9 cellular contexts compared by ENCODE assay signal in the genomic region with DNA sequence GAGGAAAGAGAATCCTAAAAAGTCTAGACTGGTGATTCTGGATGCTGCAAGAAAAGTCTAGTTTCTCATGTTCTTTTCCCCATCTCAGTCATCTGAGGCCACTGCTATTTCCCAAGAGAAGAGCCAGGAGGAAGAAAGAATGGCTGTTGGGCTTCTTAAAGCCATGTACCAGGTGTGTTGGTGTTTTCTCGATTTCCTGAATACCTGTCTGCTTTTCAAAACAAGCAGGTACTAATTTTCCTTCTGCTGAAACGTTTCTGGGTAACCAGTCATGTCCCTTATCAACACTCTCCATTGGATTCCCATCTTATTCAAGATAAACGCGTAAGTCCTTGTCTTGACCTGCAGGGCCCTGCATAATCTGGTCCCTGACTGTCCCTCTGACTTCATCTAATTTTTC. TPM values are rescaled to one million over a fixed set of nuclear protein-coding genes. Genes with fewer than 3 reads are reported as not detected.
DNase-seq lines count a peak whose midpoint lies in the region; ATAC-seq, FAIRE-seq and TF ChIP-seq lines count a peak whose summit lies in the region.
"Had no signal": no experiment of that assay in that cellular context is flagged by ENCODE, and none has a peak within 500 bp of the region (broad histone marks: within the 10 kb centered on the region; RNA-seq: fewer than 3 reads in every experiment).

No MANE protein-coding gene starts in this region.

- no TSS peak for BruUV-seq in A673 (replicated peaks; lab: Mats Ljungman, UMichigan)

- no peak overlapping the region for H2BK5ac ChIP-seq in H9 (ENCODE audit: insufficient read length, low read length)

- H3K14ac ChIP-seq in H9 (ENCODE audit: insufficient read depth, low read length), result no peak overlapping the region

- H3K36me3 Mint-ChIP-seq in H9 (ENCODE audit: insufficient read depth in 1 of 3, low read depth in 3 of 3) (peaks cover under 1 to 7% (median 5%) of the 10 kb centered on the region in 3 experiments), astrocyte (ENCODE audit: low read depth, unreplicated experiment) (peaks cover 16% of the 10 kb centered on the region), mesothelial cell of epicardium (peaks cover 13% of the 10 kb centered on the region)

- CTCF ChIA-PET in A673 (lab: Charles Lee), result interaction anchor here (0.6 kb wide), 1 partner anchor 1066 kb away, joined by 3 read pairs; no protein-coding TSS in a partner anchor

- peak overlapping the region; percentile 100 for H3K4me2 ChIP-seq in H9 (ENCODE audit: insufficient read depth, insufficient read length, low read length)
- H3K4me2 ChIP-seq in astrocyte (ENCODE audit: low read length), result peak overlapping the region; percentile 94

- H3K4me3 ChIP-seq in A673 (ENCODE audit: low read depth, low read length, poor library complexity, severe bottlenecking) (peak overlapping the region; percentile 65), astrocyte (ENCODE audit: insufficient read depth, low read depth, low read length) (peak overlapping the region; percentile 97)

- intact Hi-C loops in A673 (cut with micrococcal nuclease; ENCODE audit: unreplicated experiment), result no loop called here
- intact Hi-C loops in sciatic nerve (cut with DNase I), result no loop called here

- WGBS in H9 (ENCODE audit: extremely low coverage, insufficient read length, low lambda C conversion rate), result no CpG with 5 or more reads among the region's 4 CpGs

- POLR2A ChIA-PET in A673 (lab: Charles Lee; ENCODE audit: low non-redundant PET), result interaction anchor here (0.6 kb wide), 1 partner anchor 897 kb away, joined by 18 read pairs; no protein-coding TSS in a partner anchor

- H4K8ac ChIP-seq in H9 (replicated peaks; ENCODE audit: insufficient read length, low read depth, low read length), result no peak overlapping the region

- H3K4ac ChIP-seq in H9 (ENCODE audit: low read depth, low read length), result no peak overlapping the region

- H3K9me3 ChIP-seq in A673 (ENCODE audit: low read depth, low read length, poor library complexity, severe bottlenecking) (peaks cover 17% of the 10 kb centered on the region), H9 (ENCODE audit: control insufficient read depth, low read depth, low read length) (no peaks in the 10 kb centered on the region), astrocyte (ENCODE audit: insufficient read depth, low read depth, low read length) (peaks cover 13% of the 10 kb centered on the region)

- peaks cover 16% of the 10 kb centered on the region for H3K23me2 ChIP-seq in H9 (ENCODE audit: insufficient read length, low read depth, low read length, poor library complexity, severe bottlenecking)

- no peak overlapping the region for H2BK20ac ChIP-seq in H9 (ENCODE audit: low read depth, low read length, poor library complexity, severe bottlenecking)

- ATAC-seq in HG02588 (IDR thresholded peaks at IDR 0.05; ENCODE audit: unreplicated experiment) (no peak), HG03460 (IDR thresholded peaks at IDR 0.05; ENCODE audit: unreplicated experiment) (no peak), sciatic nerve (no peak)

- no peaks in the 10 kb centered on the region for H4K20me1 ChIP-seq in H9 (ENCODE audit: control insufficient read depth, insufficient read depth, insufficient read length)
- no peaks in the 10 kb centered on the region for H4K20me1 ChIP-seq in astrocyte (ENCODE audit: insufficient read depth, low read length)

- H2AFZ ChIP-seq in H9 (ENCODE audit: low read length) (no peak overlapping the region), astrocyte (ENCODE audit: low read depth, low read length) (no peak overlapping the region)

- TF ChIP-seq CTCF in A673 (conservative IDR thresholded peaks at IDR 0.05; ENCODE audit: low read depth, low read length), result no peak
- TF ChIP-seq CTCF in H9 (conservative IDR thresholded peaks at IDR 0.05), result 0 out of 3 replicates have a peak, but pooled peaks have one; percentile 17
- no peak for TF ChIP-seq CTCF in astrocyte (IDR thresholded peaks at IDR 0.05; ENCODE audit: insufficient read depth, low read depth, low read length)
- TF ChIP-seq CTCF in mesothelial cell of epicardium (IDR thresholded peaks at IDR 0.05; ENCODE audit: unreplicated experiment), result no peak

- no peak overlapping the region for H4K91ac ChIP-seq in H9 (ENCODE audit: insufficient read length, low read depth, low read length)

- H3K36me3 ChIP-seq in A673 (ENCODE audit: insufficient read depth, low read length, poor library complexity, severe bottlenecking) (peaks cover 1% of the 10 kb centered on the region), astrocyte (ENCODE audit: insufficient read depth, low read length) (no peaks in the 10 kb centered on the region)

- H3K23ac ChIP-seq in H9 (ENCODE audit: insufficient read length, low read depth, low read length), result no peak overlapping the region

- no peak overlapping the region for H3K9ac ChIP-seq in H9 (ENCODE audit: extremely low read depth, insufficient read length, low read length)
- H3K9ac ChIP-seq in astrocyte (ENCODE audit: low read length), result no peak overlapping the region

- no peak for DNase-seq in A673 (ENCODE audit: low spot score)
- DNase-seq in H9, result no peak
- no peak for DNase-seq in astrocyte (ENCODE audit: low read depth)
- DNase-seq in mesothelial cell of epicardium (ENCODE audit: low spot score in 2 of 2, unreplicated experiment in 2 of 2), result no peak
- no peak for DNase-seq in SW480 (ENCODE audit: low spot score)
- no peak for DNase-seq in sciatic nerve (ENCODE audit: low spot score)

- no peaks in the 10 kb centered on the region for H3K27me3 Mint-ChIP-seq in H9 (ENCODE audit: low read depth)
- H3K27me3 Mint-ChIP-seq in astrocyte (ENCODE audit: low read depth, unreplicated experiment), result no peaks in the 10 kb centered on the region
- no peaks in the 10 kb centered on the region for H3K27me3 Mint-ChIP-seq in mesothelial cell of epicardium (ENCODE audit: low read depth)

- H3K9me3 Mint-ChIP-seq in H9, result peaks cover 0 to 9% of the 10 kb centered on the region in 2 experiments; a peak in 4 of 5 replicates
- H3K9me3 Mint-ChIP-seq in astrocyte (ENCODE audit: unreplicated experiment), result peaks cover 30% of the 10 kb centered on the region
- peaks cover 6% of the 10 kb centered on the region for H3K9me3 Mint-ChIP-seq in mesothelial cell of epicardium

- H3K27ac Mint-ChIP-seq in H9 (no peak overlapping the region), astrocyte (ENCODE audit: unreplicated experiment) (no peak overlapping the region), mesothelial cell of epicardium (peak overlapping the region; percentile 99)

- no peak overlapping the region for H2BK15ac ChIP-seq in H9 (ENCODE audit: low read depth, low read length)

- H3K4me1 Mint-ChIP-seq in H9 (peaks cover 13 to 24% of the 10 kb centered on the region in 2 experiments), astrocyte (ENCODE audit: low read depth, unreplicated experiment) (peaks cover 8% of the 10 kb centered on the region), mesothelial cell of epicardium (peaks cover 25% of the 10 kb centered on the region)

- no peak for FAIRE-seq in astrocyte (lab: Jason Lieb, UNC)
- FAIRE-seq: TTC549 had no signal

- H2AK5ac ChIP-seq in H9 (ENCODE audit: insufficient read length, low read length), result no peak overlapping the region

- no peak overlapping the region for H3K18ac ChIP-seq in H9 (ENCODE audit: insufficient read length, low read depth, low read length)

- H3K27me3 ChIP-seq in A673 (replicated peaks; ENCODE audit: insufficient read depth, low read depth, low read length, poor library complexity) (no peaks in the 10 kb centered on the region), H9 (ENCODE audit: insufficient read depth, low read length) (no peaks in the 10 kb centered on the region), astrocyte (ENCODE audit: insufficient read depth, low read length) (no peaks in the 10 kb centered on the region)

- no peaks in the 10 kb centered on the region for H3K79me1 ChIP-seq in H9 (ENCODE audit: insufficient read depth, low read depth, low read length, poor library complexity, severe bottlenecking)

- no peak overlapping the region for H3K56ac ChIP-seq in H9 (ENCODE audit: insufficient read length, low read depth, low read length)

- H3T11ph ChIP-seq in H9 (ENCODE audit: low read length), result no peak overlapping the region

- no peak overlapping the region for H4K5ac ChIP-seq in H9 (ENCODE audit: insufficient read length, low read depth, low read length)

- H3K27ac ChIP-seq in A673 (ENCODE audit: low read depth, low read length, poor library complexity, severe bottlenecking) (no peak overlapping the region), H9 (ENCODE audit: insufficient read length, low read depth, low read length) (no peak overlapping the region), astrocyte (ENCODE audit: low read depth, low read length) (no peak overlapping the region)

- H2BK120ac ChIP-seq in H9 (ENCODE audit: low read depth, low read length, poor library complexity, severe bottlenecking), result no peak overlapping the region

- peak overlapping the region; percentile 97 for H3K4me3 Mint-ChIP-seq in H9
- peak overlapping the region; percentile 99 for H3K4me3 Mint-ChIP-seq in astrocyte (ENCODE audit: unreplicated experiment)
- peak overlapping the region; percentile 94 for H3K4me3 Mint-ChIP-seq in mesothelial cell of epicardium

- H3K4me1 ChIP-seq in A673 (ENCODE audit: insufficient read depth, low read length, poor library complexity, severe bottlenecking), result peaks cover 2% of the 10 kb centered on the region
- H3K4me1 ChIP-seq in H9 (ENCODE audit: insufficient read depth, low read length), result no peaks in the 10 kb centered on the region
- H3K4me1 ChIP-seq in astrocyte (ENCODE audit: insufficient read depth, low read length), result no peaks in the 10 kb centered on the region

- H2BK12ac ChIP-seq in H9 (ENCODE audit: insufficient read length, low read depth, low read length), result no peak overlapping the region

- H3K79me2 ChIP-seq in H9 (ENCODE audit: insufficient read depth, low read length) (no peaks in the 10 kb centered on the region), astrocyte (ENCODE audit: insufficient read depth, low read length) (peaks cover 37% of the 10 kb centered on the region)

RNA-seq across cellular contexts. Expression of a gene that starts 1.1 kb away (rescaled TPM):
- 5.0 and 5.4 TPM in 2 replicates for total RNA-seq in A673 (2021)
- total RNA-seq in H9 (2021), result 5.0 and 5.9 TPM in 2 replicates
- total RNA-seq in astrocyte, result 5.7 and 6.5 TPM in 2 replicates
- total RNA-seq in mesothelial cell of epicardium, result 7.3 to 7.9 TPM (median 7.6 TPM) in 3 replicates
- total RNA-seq in sciatic nerve, result 8.3 TPM

RNA-seq across cellular contexts. Expression of a gene that starts 3.0 kb away (rescaled TPM):
- total RNA-seq in A673 (2021), result 7.1 and 9.5 TPM in 2 replicates
- 12.9 and 14.2 TPM in 2 replicates for total RNA-seq in H9 (2021)
- 5.7 and 7.1 TPM in 2 replicates for total RNA-seq in astrocyte
- 5.4 to 5.8 TPM (median 5.5 TPM) in 3 replicates for total RNA-seq in mesothelial cell of epicardium
- total RNA-seq in sciatic nerve, result 10.0 TPM

RNA-seq across cellular contexts. Expression of a gene that starts 36.5 kb away (rescaled TPM):
- total RNA-seq in A673 (2021) (0.83 and 1.2 TPM in 2 replicates), H9 (2021) (14.6 and 17.1 TPM in 2 replicates), astrocyte (8.5 and 9.8 TPM in 2 replicates), mesothelial cell of epicardium (29.7 to 32.1 TPM (median 30.4 TPM) in 3 replicates), sciatic nerve (10.6 TPM)
